12 cellular contexts compared by ENCODE assay signal in the genomic region with DNA sequence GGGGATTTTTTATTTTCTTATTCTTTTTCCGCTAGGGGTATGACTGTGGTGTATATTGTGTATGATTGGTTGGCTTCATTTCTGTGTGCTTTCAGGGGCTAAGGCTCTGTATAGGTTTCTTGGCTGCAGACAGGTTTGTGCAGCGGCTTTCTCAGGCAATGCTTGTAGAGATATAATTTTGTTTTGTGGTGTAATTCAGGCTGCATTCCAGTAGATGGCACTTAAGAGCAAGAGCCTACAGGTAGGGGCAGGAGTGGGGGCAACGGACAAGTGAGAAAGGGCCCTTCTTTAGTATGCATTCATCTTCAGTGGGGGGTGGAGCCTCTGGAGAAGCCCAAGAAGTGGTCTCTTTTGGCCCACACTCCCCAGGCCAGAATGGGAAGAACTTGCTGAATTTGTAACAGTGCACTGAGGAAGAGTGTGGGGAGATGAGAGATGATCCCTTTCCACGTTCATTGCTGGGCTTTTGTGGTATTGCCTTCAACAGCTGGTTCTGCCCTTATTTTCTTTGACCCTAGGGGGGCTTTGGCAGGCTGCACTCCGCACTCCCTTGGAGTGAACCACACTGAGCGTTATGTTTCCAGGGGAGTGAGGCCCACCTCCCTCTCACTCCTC.
DNase-seq lines count a peak whose midpoint lies in the region; ATAC-seq and TF ChIP-seq lines count a peak whose summit lies in the region.
"Had no signal": no experiment of that assay in that cellular context is flagged by ENCODE, and none has a peak within 500 bp of the region (broad histone marks: within the 10 kb centered on the region; RNA-seq: fewer than 3 reads in every experiment).

No MANE protein-coding gene starts in this region.

- ATAC-seq in GM18870 (IDR thresholded peaks at IDR 0.05; ENCODE audit: unreplicated experiment): no peak
- ATAC-seq in GM21529 (IDR thresholded peaks at IDR 0.05; ENCODE audit: unreplicated experiment): no peak
- no peak for ATAC-seq in HG03439 (IDR thresholded peaks at IDR 0.05; ENCODE audit: unreplicated experiment)
- ATAC-seq: heart right ventricle had no signal

- TF ChIP-seq CTCF in HFF-Myc (IDR thresholded peaks at IDR 0.05; ENCODE audit: low read depth, low read length, missing control alignments) (peak; percentile 53), WI38 (IDR thresholded peaks at IDR 0.05; ENCODE audit: low read depth, low read length) (peak; percentile 32), kidney epithelial cell (IDR thresholded peaks at IDR 0.05; ENCODE audit: insufficient read depth, low read length, poor library complexity, severe bottlenecking) (peak; percentile 41)

- H3K36me3 ChIP-seq in kidney epithelial cell (ENCODE audit: control insufficient read depth, insufficient read depth, low read length): no peaks in the 10 kb centered on the region
- H3K36me3 ChIP-seq: heart right ventricle, thyroid gland had no signal

- H3K27me3 ChIP-seq in kidney epithelial cell (ENCODE audit: control insufficient read depth, insufficient read depth, low read length): no peaks in the 10 kb centered on the region
- H3K27me3 ChIP-seq: heart right ventricle, thyroid gland had no signal

- no peak overlapping the region for H3K4me3 ChIP-seq in HFF-Myc (replicated peaks; ENCODE audit: low read depth, low read length)
- H3K4me3 ChIP-seq in WI38 (ENCODE audit: low read depth, low read length): no peak overlapping the region
- no peak overlapping the region for H3K4me3 ChIP-seq in kidney epithelial cell (ENCODE audit: low read depth, low read length)
- H3K4me3 ChIP-seq: heart right ventricle, SK-N-MC, thyroid gland had no signal

- peak; percentile 13 for DNase-seq in EH (ENCODE audit: low read depth)
- no peak for DNase-seq in HFF-Myc (ENCODE audit: extremely low read depth, low read depth)
- no peak for DNase-seq in kidney epithelial cell (ENCODE audit: low read depth)
- DNase-seq: caudate nucleus, heart right ventricle, NCI-H2029 treated with DMSO at 0.1 percent for 48 hours, thyroid gland had no signal
